8 cellular contexts compared by ENCODE assay signal in the genomic region with DNA sequence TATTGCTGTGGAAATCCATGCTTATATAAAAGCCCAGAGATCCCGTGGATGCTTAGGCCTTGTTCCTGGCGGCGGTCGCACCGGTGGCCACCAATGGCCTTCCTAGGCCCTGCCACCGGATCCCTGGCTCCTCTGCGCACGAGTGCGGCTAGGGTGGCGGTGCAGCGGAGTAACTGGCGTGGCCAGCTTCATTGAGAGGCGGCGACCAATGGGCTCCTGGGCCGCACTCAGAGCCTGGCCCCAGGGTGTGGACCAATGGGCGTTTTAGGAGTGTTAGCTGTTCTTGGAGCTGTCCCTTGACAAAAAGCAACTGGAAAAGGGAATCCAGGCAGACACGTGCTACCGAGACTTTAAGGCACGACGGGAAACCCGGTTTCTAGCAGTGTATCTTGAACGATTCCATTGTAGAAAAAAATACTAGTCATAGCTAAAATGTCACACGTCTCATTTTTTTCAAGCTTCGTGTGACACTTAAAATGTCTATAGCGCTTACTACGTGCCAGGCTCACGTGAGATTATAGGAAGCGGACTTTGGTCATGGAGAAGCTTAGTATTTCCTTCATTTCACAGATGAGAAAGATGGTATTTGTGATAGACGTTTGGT. TPM values are rescaled to one million over a fixed set of nuclear protein-coding genes. Genes with fewer than 3 reads are reported as not detected.
DNase-seq lines count a peak whose midpoint lies in the region; ATAC-seq and TF ChIP-seq lines count a peak whose summit lies in the region.

No MANE protein-coding gene starts in this region.

- H3K36me3 ChIP-seq in adrenal gland (replicated peaks in 1 of 2) (no peaks in the 10 kb centered on the region), heart right ventricle (no peaks in the 10 kb centered on the region), trophoblast cell (ENCODE audit: control insufficient read depth in 1 of 2, insufficient read depth in 2 of 2, low read length in 2 of 2) (no peaks in the 10 kb centered on the region)

- peak overlapping the region; percentile 93 for H3K4me3 Mint-ChIP-seq in type B pancreatic cell

- intact Hi-C loops in adrenal gland (cut with DNase I) (loop anchor here in 1 of 2 donors (5.0 to 10.0 kb wide), 2 partner anchors 79 to 194 kb away; partner anchors contain the start of gene GTF3C6), heart right ventricle (cut with DNase I) (loop anchor here in 9 of 10 donors (5.0 to 10.0 kb wide), 10 partner anchors 61 to 341 kb away; partner anchors contain the start of genes GTF3C6 (in 3 of the 9), CDK19 (in 1 of the 9) and RPF2 (in 1 of the 9))

- peak overlapping the region; percentile 86 for H4K8ac ChIP-seq in trophoblast cell (ENCODE audit: low read depth, low read length)

- peaks cover 2% of the 10 kb centered on the region for H3K27me3 Mint-ChIP-seq in type B pancreatic cell

- peak; percentile 34 for DNase-seq in GDM1 (lab: John Stamatoyannopoulos, UW)
- peak; percentile 89 for DNase-seq in HCEC 1CT
- DNase-seq in NCI-H1048 (lab: John Stamatoyannopoulos, UW), result peak; percentile 22
- DNase-seq in T follicular helper cell (ENCODE audit: low read depth), result peak; percentile 31
- DNase-seq in adrenal gland, result peak; percentile 84 to 95 (median 91)
- DNase-seq in heart right ventricle, result peak; percentile 84 to 87
- peak; percentile 87 to 93 for DNase-seq in trophoblast cell
- peak; percentile 86 for DNase-seq in type B pancreatic cell (ENCODE audit: extremely low spot score, unreplicated experiment)

- peak overlapping the region; percentile 80 for H3K18ac ChIP-seq in trophoblast cell (ENCODE audit: low read length)

- TF ChIP-seq POLR2A in adrenal gland (IDR thresholded peaks at IDR 0.05), result peak; percentile 80 to 90

- H3K14ac ChIP-seq in trophoblast cell (ENCODE audit: low read length), result peak overlapping the region; percentile 98

- H3K9ac ChIP-seq in trophoblast cell (ENCODE audit: low read length), result peak overlapping the region; percentile 97

- H4K12ac ChIP-seq in trophoblast cell (ENCODE audit: low read depth, low read length), result no peak overlapping the region

- H3K4me3 ChIP-seq in adrenal gland (peak overlapping the region; percentile 57 to 96 (median 71)), heart right ventricle (peak overlapping the region; percentile 68 to 96 (median 91)), trophoblast cell (ENCODE audit: low read depth, low read length) (peak overlapping the region; percentile 98)

- H2BK5ac ChIP-seq in trophoblast cell (ENCODE audit: low read depth, low read length, poor library complexity), result peak overlapping the region; percentile 88

- peak overlapping the region; percentile 93 for H3K27ac Mint-ChIP-seq in type B pancreatic cell

- peak overlapping the region; percentile 77 to 97 (median 95) for H3K27ac ChIP-seq in adrenal gland
- peak overlapping the region; percentile 84 to 97 (median 95) for H3K27ac ChIP-seq in heart right ventricle
- H3K27ac ChIP-seq in trophoblast cell (ENCODE audit: low read depth, low read length), result peak overlapping the region; percentile 87

- H3K4me1 Mint-ChIP-seq in type B pancreatic cell (ENCODE audit: unreplicated experiment), result peaks cover 42% of the 10 kb centered on the region

- H3K79me2 ChIP-seq in trophoblast cell (ENCODE audit: control insufficient read depth, insufficient read depth, low read length, poor library complexity), result peaks cover 31% of the 10 kb centered on the region

- H3K4ac ChIP-seq in trophoblast cell (ENCODE audit: low read depth, low read length), result peak overlapping the region; percentile 97

- 1% methylated on average over 13 to 29 of the region's 29 CpGs for WGBS in adrenal gland, 4 donors
- WGBS in heart right ventricle, 2 donors, result 1% methylated on average over 29 of the region's 29 CpGs
- no CpG with 5 or more reads among the region's 29 CpGs for WGBS in trophoblast cell (ENCODE audit: extremely low coverage, insufficient coverage, insufficient read length)

- ATAC-seq in heart right ventricle, result peak; percentile 72 to 87 (median 84)

- H3K9me3 ChIP-seq in adrenal gland (replicated peaks in 1 of 3) (no peaks in the 10 kb centered on the region), heart right ventricle (no peaks in the 10 kb centered on the region), trophoblast cell (ENCODE audit: insufficient read depth, low read depth, low read length) (no peaks in the 10 kb centered on the region)

- H2BK12ac ChIP-seq in trophoblast cell (ENCODE audit: low read length), result no peak overlapping the region

- no peaks in the 10 kb centered on the region for H3K9me3 Mint-ChIP-seq in type B pancreatic cell

- H4K91ac ChIP-seq in trophoblast cell (ENCODE audit: low read depth, low read length), result no peak overlapping the region

- H3K27me3 ChIP-seq in adrenal gland, result no peaks in the 10 kb centered on the region
- H3K27me3 ChIP-seq in heart right ventricle, result no peaks in the 10 kb centered on the region
- H3K27me3 ChIP-seq in trophoblast cell (ENCODE audit: insufficient read depth, low read length), result no peaks in the 10 kb centered on the region

- H3K23ac ChIP-seq in trophoblast cell (ENCODE audit: low read length), result no peak overlapping the region

- H3K4me1 ChIP-seq in adrenal gland (replicated peaks in 1 of 2) (peaks cover 10 to 53% of the 10 kb centered on the region in 2 donors), heart right ventricle (peaks cover 0 to 62% (median 50%) of the 10 kb centered on the region in 9 donors), trophoblast cell (ENCODE audit: control insufficient read depth in 1 of 2, insufficient read depth in 2 of 2, low read length in 2 of 2) (peaks cover 2 to 4% of the 10 kb centered on the region in 2 experiments)

- TF ChIP-seq CTCF in adrenal gland (IDR thresholded peaks at IDR 0.05) (no peak), heart right ventricle (IDR thresholded peaks at IDR 0.05) (no peak), type B pancreatic cell (conservative IDR thresholded peaks at IDR 0.05) (no peak)

- peak overlapping the region; percentile 85 for H3K4me2 ChIP-seq in trophoblast cell (ENCODE audit: low read length)

- H2AFZ ChIP-seq in trophoblast cell (ENCODE audit: insufficient read depth, low read length, poor library complexity), result no peak overlapping the region

- peak overlapping the region; percentile 48 for H2AK5ac ChIP-seq in trophoblast cell (ENCODE audit: low read length)

- peaks cover 3% of the 10 kb centered on the region for H3K36me3 Mint-ChIP-seq in type B pancreatic cell

- H3K79me1 ChIP-seq in trophoblast cell (ENCODE audit: low read length), result peaks cover 19% of the 10 kb centered on the region

- H2BK120ac ChIP-seq in trophoblast cell (ENCODE audit: insufficient read depth, low read length, poor library complexity), result no peak overlapping the region

RNA-seq across cellular contexts. Expression of gene AMD1, which starts 1.7 kb away (rescaled TPM):
- total RNA-seq in adrenal gland (10 to 100 TPM; 21.3 to 64.1 (median 43.5) TPM), heart right ventricle (100 to 1,000 TPM in 1 of 10 donors, 10 to 100 TPM in 9; 38.0 to 101 (median 55.3) TPM), type B pancreatic cell (ENCODE audit: low replicate concordance) (58.8 and 84.3 TPM in 2 replicates)
- polyA plus RNA-seq in adrenal gland (10 to 100 TPM; 15.4 to 62.5 (median 19.3) TPM), heart right ventricle (10 to 100 TPM; 34.2 to 38.6 TPM)
- polyA plus RNA-seq in trophoblast cell (2013), result 164 and 176 TPM in 2 replicates

Comparison
In these comparisons a context has a peak if more than half of its experiments do, and no peak if none do; other contexts are left out.
1. Peak in every context shown above with its lines: DNase-seq, ATAC-seq, H3K4me3 ChIP-seq and H3K27ac ChIP-seq.
2. DNase-seq: peak in every context shown above with its lines; median percentile 91 in adrenal gland; 90 in trophoblast cell; 89 in HCEC 1CT; 86 in type B pancreatic cell; 86 in heart right ventricle; 34 in GDM1; 31 in T follicular helper cell; 22 in NCI-H1048.